23 cellular contexts compared by ENCODE assay signal in the genomic region with DNA sequence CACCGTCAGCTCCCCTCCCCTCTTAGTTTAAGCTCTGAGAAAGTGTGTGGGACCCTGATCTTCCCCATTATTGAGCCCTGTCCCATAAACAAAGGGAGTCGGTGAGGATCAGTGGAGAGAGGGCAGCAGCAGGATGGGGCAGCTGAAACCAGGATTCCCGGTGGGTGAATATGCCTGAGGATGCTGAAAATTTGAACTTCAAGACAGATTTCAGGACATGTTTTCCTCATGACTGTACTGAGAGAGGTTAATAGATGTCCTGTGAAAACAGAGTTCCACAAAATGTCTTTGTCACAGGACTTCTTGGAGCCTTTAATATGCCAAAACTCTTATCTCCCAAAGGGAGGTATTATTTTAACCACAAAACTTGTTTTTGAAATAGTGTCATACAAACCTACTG. TPM values are rescaled to one million over a fixed set of nuclear protein-coding genes. Genes with fewer than 3 reads are reported as not detected.
DNase-seq lines count a peak whose midpoint lies in the region; FAIRE-seq and TF ChIP-seq lines count a peak whose summit lies in the region.
"Had no signal": no experiment of that assay in that cellular context is flagged by ENCODE, and none has a peak within 500 bp of the region (broad histone marks: within the 10 kb centered on the region; RNA-seq: fewer than 3 reads in every experiment).

No MANE protein-coding gene starts in this region.

- H2BK5ac ChIP-seq in neuronal stem cell (ENCODE audit: low read length) = no peak overlapping the region

- no peak overlapping the region for H3K23ac ChIP-seq in neuronal stem cell (ENCODE audit: low read depth, low read length, poor library complexity)

- no peak overlapping the region for H3K4me3 ChIP-seq in mammary epithelial cell (replicated peaks in 1 of 3; ENCODE audit: insufficient read depth in 1 of 3, low read depth in 2 of 3, low read length in 3 of 3)
- H3K4me3 ChIP-seq in keratinocyte (ENCODE audit: control insufficient read depth in 2 of 3, extremely low read depth in 1 of 3, insufficient read depth in 2 of 3, low read depth in 1 of 3, low read length in 3 of 3) = no peak overlapping the region
- no peak overlapping the region for H3K4me3 ChIP-seq in neuronal stem cell (ENCODE audit: low read length in 2 of 2)
- H3K4me3 ChIP-seq: adrenal gland, psoas muscle, SK-N-MC, upper lobe of right lung had no signal

- no peak overlapping the region for H3K4ac ChIP-seq in neuronal stem cell (ENCODE audit: low read length)

- H4K91ac ChIP-seq in neuronal stem cell (ENCODE audit: low read depth, low read length, poor library complexity) = no peak overlapping the region

- no peaks in the 10 kb centered on the region for H4K20me1 ChIP-seq in mammary epithelial cell (ENCODE audit: insufficient read depth, low read length)
- H4K20me1 ChIP-seq in keratinocyte (ENCODE audit: control insufficient read depth, extremely low read depth, insufficient read depth, low read length) = no peaks in the 10 kb centered on the region

- FAIRE-seq in keratinocyte (lab: Jason Lieb, UNC) (no peak), HTR-8/SVneo (lab: Jason Lieb, UNC) (no peak)
- FAIRE-seq: A204.1, endometrium had no signal

- H2AFZ ChIP-seq in mammary epithelial cell (ENCODE audit: low read depth, low read length) (no peak overlapping the region), keratinocyte (ENCODE audit: control insufficient read depth, low read length) (no peak overlapping the region), neuronal stem cell (ENCODE audit: low read length) (no peak overlapping the region)

- no peak overlapping the region for H2BK12ac ChIP-seq in neuronal stem cell (ENCODE audit: low read length)

- no peaks in the 10 kb centered on the region for H3K79me2 ChIP-seq in mammary epithelial cell (ENCODE audit: insufficient read depth, low read length)
- H3K79me2 ChIP-seq in keratinocyte (ENCODE audit: control insufficient read depth, insufficient read depth, low read length) = no peaks in the 10 kb centered on the region

- no peak overlapping the region for H4K8ac ChIP-seq in neuronal stem cell (ENCODE audit: low read depth, low read length)

- H3K79me1 ChIP-seq in neuronal stem cell (ENCODE audit: low read depth, low read length) = no peaks in the 10 kb centered on the region

- H3K27me3 ChIP-seq in mammary epithelial cell (ENCODE audit: insufficient read depth, low read length) (no peaks in the 10 kb centered on the region), keratinocyte (ENCODE audit: control insufficient read depth, extremely low read depth, insufficient read depth, low read length) (no peaks in the 10 kb centered on the region), neuronal stem cell (ENCODE audit: control insufficient read depth in 3 of 3, insufficient read depth in 3 of 3, low read depth in 1 of 3, low read length in 3 of 3) (no peaks in the 10 kb centered on the region)
- H3K27me3 ChIP-seq: adrenal gland, upper lobe of right lung had no signal

- H2AK5ac ChIP-seq in neuronal stem cell (ENCODE audit: low read depth, low read length) = no peak overlapping the region

- WGBS in mammary epithelial cell (ENCODE audit: low coverage, missing lambda C conversion rate) = 94% methylated on average over 3 of the region's 3 CpGs
- no CpG with 5 or more reads among the region's 3 CpGs for WGBS in neuronal stem cell (ENCODE audit: extremely low coverage in 2 of 2, insufficient read length in 2 of 2, insufficient replicate concordance in 1 of 2), 2 donors

- in situ Hi-C loops in mammary epithelial cell (cut with MboI; ENCODE audit: low sequenced_read_pairs in 2 of 2) = loop anchor here (5.0 to 10.0 kb wide), 3 partner anchors 145 to 467 kb away; a partner anchor contains a TSS

- no peaks in the 10 kb centered on the region for H3K9me1 ChIP-seq in keratinocyte (ENCODE audit: control insufficient read depth, extremely low read depth, insufficient read depth, low read length)

- TF ChIP-seq CTCF in 22Rv1 (IDR thresholded peaks at IDR 0.05) (no peak), mammary epithelial cell (conservative IDR thresholded peaks at IDR 0.05 in 1 of 2, IDR thresholded peaks at IDR 0.05 in 1 of 2; ENCODE audit: extremely low read depth in 1 of 2, insufficient read depth in 1 of 2, low read depth in 1 of 2, low read length in 2 of 2) (no peak), keratinocyte (optimal IDR thresholded peaks at IDR 0.05 in 1 of 3, IDR thresholded peaks at IDR 0.05 in 1 of 3, conservative IDR thresholded peaks at IDR 0.05 in 1 of 3; ENCODE audit: extremely low read depth in 1 of 3, insufficient read depth in 2 of 3, low read length in 3 of 3) (no peak)

- H3K4me1 ChIP-seq in mammary epithelial cell (ENCODE audit: insufficient read depth, low read length) (peaks cover 45% of the 10 kb centered on the region), keratinocyte (ENCODE audit: control insufficient read depth, extremely low read depth, insufficient read depth, low read length) (peaks cover 30% of the 10 kb centered on the region), neuronal stem cell (ENCODE audit: control insufficient read depth in 2 of 2, insufficient read depth in 1 of 2, low read depth in 1 of 2, low read length in 2 of 2) (peaks cover 0 to 4% of the 10 kb centered on the region in 2 donors)
- H3K4me1 ChIP-seq: psoas muscle, upper lobe of right lung had no signal

- no TSS peak for BruUV-seq in mammary epithelial cell (replicated peaks; lab: Mats Ljungman, UMichigan)

- H3K9me3 ChIP-seq in mammary epithelial cell (replicated peaks; ENCODE audit: insufficient read depth, low read length) = peaks cover 6% of the 10 kb centered on the region
- H3K9me3 ChIP-seq in keratinocyte (ENCODE audit: control insufficient read depth, low read depth, low read length) = peaks cover 7% of the 10 kb centered on the region
- peaks cover 2% of the 10 kb centered on the region in 2 donors for H3K9me3 ChIP-seq in neuronal stem cell (replicated peaks in 1 of 2; ENCODE audit: control insufficient read depth in 2 of 2, insufficient read depth in 1 of 2, low read depth in 1 of 2, low read length in 2 of 2)
- H3K9me3 ChIP-seq: adrenal gland, psoas muscle, upper lobe of right lung had no signal

- intact Hi-C loops in mammary epithelial cell (cut with micrococcal nuclease) = loop anchor here (2.0 to 10.0 kb wide), 3 partner anchors 97 to 725 kb away; a partner anchor contains a TSS

- dilution Hi-C loops in mammary epithelial cell (cut with HindIII; ENCODE audit: low sequenced_read_pairs) (loop anchor here (10.0 kb wide), 2 partner anchors 425 to 455 kb away; a partner anchor contains a TSS), keratinocyte (cut with MboI; ENCODE audit: extremely low pct_ligation_motif_present, low sequenced_read_pairs) (loop anchor here (10.0 kb wide), 2 partner anchors 145 to 345 kb away; a partner anchor contains a TSS)

- H3K4me2 ChIP-seq in mammary epithelial cell (ENCODE audit: insufficient read depth, low read depth, low read length) (no peak overlapping the region), keratinocyte (ENCODE audit: control insufficient read depth, extremely low read depth, insufficient read depth, low read depth, low read length) (peak overlapping the region; percentile 15), neuronal stem cell (ENCODE audit: insufficient read depth, low read length, poor library complexity, severe bottlenecking) (no peak overlapping the region)

- CTCF ChIA-PET in mammary epithelial cell (lab: Charles Lee; ENCODE audit: low non-redundant PET) = no interaction called here

- no peak overlapping the region for H3K14ac ChIP-seq in neuronal stem cell (ENCODE audit: low read length)

- DNase-seq in LHCN-M2 (ENCODE audit: low read depth) = peak; percentile 89
- DNase-seq in mammary epithelial cell = peak; percentile 23
- no peak for DNase-seq in keratinocyte (ENCODE audit: low read depth, low spot score)
- DNase-seq in Kasumi-1 (lab: John Stamatoyannopoulos, UW) = no peak
- DNase-seq in HTR-8/SVneo (ENCODE audit: insufficient read length, low spot score) = no peak
- no peak for DNase-seq in neuronal stem cell (ENCODE audit: low spot score)
- no peak for DNase-seq in superior temporal gyrus (ENCODE audit: extremely low spot score)
- DNase-seq: activated CD4-positive, alpha-beta T cell treated with anti-CD3 and anti-CD28 coated beads for 1 hour; activated effector memory CD4-positive, alpha-beta T cell treated with Interleukin-2 at 50 U/mL for 16 hours; adrenal gland; CD8-positive, alpha-beta T cell; DMS79 treated with DMSO at 0.1 percent for 48 hours; immature natural killer cell; NCI-H2081 treated with DMSO at 0.1 percent for 48 hours; psoas muscle; stimulated activated naive CD4-positive, alpha-beta T cell treated with Interleukin-2 at 50 U/mL for 16 hours; upper lobe of right lung had no signal

- no peak overlapping the region for H2BK120ac ChIP-seq in neuronal stem cell (ENCODE audit: low read depth, low read length)

- H3K18ac ChIP-seq in neuronal stem cell (ENCODE audit: low read length) = no peak overlapping the region

- H3K36me3 ChIP-seq in mammary epithelial cell (ENCODE audit: insufficient read depth, low read length) (no peaks in the 10 kb centered on the region), keratinocyte (ENCODE audit: control insufficient read depth in 2 of 2, extremely low read depth in 1 of 2, insufficient read depth in 2 of 2, low read length in 2 of 2) (no peaks in the 10 kb centered on the region), neuronal stem cell (replicated peaks in 1 of 2; ENCODE audit: control insufficient read depth in 2 of 2, insufficient read depth in 2 of 2, low read length in 2 of 2) (no peaks in the 10 kb centered on the region)
- H3K36me3 ChIP-seq: adrenal gland, upper lobe of right lung had no signal

- peak overlapping the region; percentile 88 for H3K27ac ChIP-seq in 22Rv1
- H3K27ac ChIP-seq in mammary epithelial cell (ENCODE audit: insufficient read depth, low read depth, low read length) = peak overlapping the region; percentile 96
- peak overlapping the region; percentile 62 for H3K27ac ChIP-seq in keratinocyte (ENCODE audit: control insufficient read depth, insufficient read depth, low read length)
- H3K27ac ChIP-seq in neuronal stem cell (replicated peaks; ENCODE audit: low read length) = no peak overlapping the region
- H3K27ac ChIP-seq: adrenal gland, psoas muscle, SK-N-MC, upper lobe of right lung had no signal

- H2BK15ac ChIP-seq in neuronal stem cell (ENCODE audit: low read length) = no peak overlapping the region

- peak overlapping the region; percentile 38 for H3K9ac ChIP-seq in mammary epithelial cell (ENCODE audit: insufficient read depth, low read length)
- H3K9ac ChIP-seq in keratinocyte (ENCODE audit: control insufficient read depth, extremely low read depth, insufficient read depth, low read length) = peak overlapping the region; percentile 2
- no peak overlapping the region for H3K9ac ChIP-seq in neuronal stem cell (ENCODE audit: low read depth, low read length, poor library complexity)

RNA-seq across cellular contexts. Expression of a gene that starts 53.5 kb away (rescaled TPM):
- total RNA-seq in LHCN-M2 (2014; rRNA removed) = not detected in 2 replicates
- not detected for polyA plus RNA-seq in LHCN-M2 (2012)
- total RNA-seq in mammary epithelial cell = under 1 TPM in 1 of 2 donors, not detected in 1; under 0.01 TPM
- not detected for polyA plus RNA-seq in mammary epithelial cell
- polyA minus RNA-seq in mammary epithelial cell = not detected
- 0.04 TPM in 1 of 3 replicates, not detected in the others for polyA plus RNA-seq in keratinocyte
- polyA plus RNA-seq in keratinocyte (2011; ENCODE audit: low read depth) = not detected
- polyA plus RNA-seq in keratinocyte (2011; cell fraction: cytosol; rRNA removed) = not detected in 2 replicates
- not detected in 2 replicates for polyA plus RNA-seq in keratinocyte (2011; cell fraction: nucleus; rRNA removed)
- polyA plus RNA-seq in keratinocyte (2012; ENCODE audit: low replicate concordance) = not detected in 2 replicates
- polyA minus RNA-seq in keratinocyte = not detected in 3 replicates
- not detected for polyA minus RNA-seq in keratinocyte (2011; cell fraction: cytosol; rRNA and poly(A)+ RNA removed)
- not detected in 2 replicates for polyA minus RNA-seq in keratinocyte (2011; cell fraction: nucleus; rRNA and poly(A)+ RNA removed)
- polyA plus RNA-seq in neuronal stem cell (2013, experiment 1 of 2) = not detected
- polyA plus RNA-seq in neuronal stem cell (2013, experiment 2 of 2) = not detected
- total RNA-seq: CD8-positive, alpha-beta T cell; lung microvascular endothelial cell; OCI-LY7; psoas muscle had no signal
- polyA plus RNA-seq: adrenal gland, immature natural killer cell had no signal

Comparison
In these comparisons a context has a peak if more than half of its experiments do, and no peak if none do; other contexts are left out.
1. DNase-seq: peak in LHCN-M2 (single experiment) and mammary epithelial cell (single experiment); none in keratinocyte (single experiment), Kasumi-1 (0 of 2), HTR-8/SVneo (single experiment), neuronal stem cell (single experiment) and superior temporal gyrus (single experiment).